ENCODE assay signal across 9 cellular contexts in genomic region chr2:111698743-111699554, GRCh38.
DNase-seq lines count a peak whose midpoint lies in the region; FAIRE-seq and TF ChIP-seq lines count a peak whose summit lies in the region.
"Had no signal": no experiment of that assay in that cellular context is flagged by ENCODE, and none has a peak within 500 bp of the region (broad histone marks: within the 10 kb centered on the region; RNA-seq: fewer than 3 reads in every experiment).

No MANE protein-coding gene starts in this region.

- peak; percentile 60 to 72 for TF ChIP-seq RAD21 in H1 (IDR thresholded peaks at IDR 0.05 in 1 of 2, conservative IDR thresholded peaks at IDR 0.05 in 1 of 2; ENCODE audit: low read depth in 2 of 2, low read length in 2 of 2)

- H3K4me1 ChIP-seq in H1 (replicated peaks in 1 of 4; ENCODE audit: control insufficient read depth in 3 of 4, insufficient read depth in 4 of 4, low read length in 3 of 4) (peaks cover 3 to 14% (median 4%) of the 10 kb centered on the region in 4 experiments), mucosa of stomach (ENCODE audit: control insufficient read depth, insufficient read depth, low read length) (peaks cover 21% of the 10 kb centered on the region)
- H3K4me1 ChIP-seq: uterus had no signal

- H3K27me3 Mint-ChIP-seq in stimulated activated naive CD8-positive, alpha-beta T cell treated with anti-CD3 and anti-CD28 coated beads, Interleukin-15, Interleukin-2, amounts not matched to agents 100 ng/mL and 50 ng/mL, for 24 hours: peaks cover 30% of the 10 kb centered on the region

- no peak overlapping the region for H4K8ac ChIP-seq in H1 (ENCODE audit: extremely low read depth, insufficient read depth, low read length)

- POLR2A ChIA-PET in H1 (lab: Charles Lee; ENCODE audit: partially characterized antibody): interaction anchor here (0.6 kb wide), 1 partner anchor 462 kb away, joined by 3 read pairs; no protein-coding TSS in a partner anchor

- no peak for TF ChIP-seq POLR2A in H1 (IDR thresholded peaks at IDR 0.05; ENCODE audit: control extremely low read depth in 1 of 2, low read depth in 2 of 2, low read length in 2 of 2)

- peak; percentile 94 to 96 for DNase-seq in AML-193 (lab: John Stamatoyannopoulos, UW)
- peak; percentile 98 for DNase-seq in H4 (ENCODE audit: low spot score)
- DNase-seq in NCI-H526 treated with DMSO at 0.1 percent for 48 hours (lab: John Stamatoyannopoulos, UW): peak; percentile 63
- peak; percentile 24 to 59 for DNase-seq in activated CD4-positive, alpha-beta T cell treated with anti-CD3 and anti-CD28 coated beads, Interleukin-2, amount 50 U/mL, for 24 hours (ENCODE audit: low read depth in 1 of 2, low spot score in 1 of 2)
- no peak for DNase-seq in H1 (ENCODE audit: low read depth in 1 of 2, low spot score in 2 of 2)
- DNase-seq in GM19240 (ENCODE audit: insufficient read length, low spot score): no peak

- H2AK5ac ChIP-seq in H1 (ENCODE audit: low read depth, low read length): no peak overlapping the region

- H3K36me3 ChIP-seq in H1 (ENCODE audit: control insufficient read depth in 2 of 4, insufficient read depth in 4 of 4, low read length in 3 of 4) (no peaks in the 10 kb centered on the region), mucosa of stomach (ENCODE audit: control insufficient read depth, insufficient read depth, low read length) (no peaks in the 10 kb centered on the region)
- H3K36me3 ChIP-seq: uterus had no signal

- no peak overlapping the region for H2BK120ac ChIP-seq in H1 (replicated peaks; ENCODE audit: low read depth, low read length)

- peak; percentile 23 to 41 (median 30); a peak in 2 of 4 replicates for TF ChIP-seq CTCF in H1 (IDR thresholded peaks at IDR 0.05; ENCODE audit: control extremely low read depth in 1 of 3, insufficient read depth in 1 of 3, low read depth in 1 of 3, low read length in 3 of 3)

- CTCF ChIA-PET in H1 (lab: Charles Lee; ENCODE audit: partially characterized antibody): interaction anchor here (0.6 to 1.4 kb wide), 6 partner anchors 20 to 1059 kb away, joined by 3 to 5 read pairs (median 4); no protein-coding TSS in a partner anchor

- no peak overlapping the region for H3K23ac ChIP-seq in H1 (ENCODE audit: insufficient read length)

- no peak overlapping the region for H3K4me2 ChIP-seq in H1 (ENCODE audit: insufficient read depth in 1 of 2, low read depth in 2 of 2, low read length in 2 of 2)

- peak overlapping the region; percentile 78 for H3K27ac Mint-ChIP-seq in stimulated activated naive CD8-positive, alpha-beta T cell treated with anti-CD3 and anti-CD28 coated beads, Interleukin-15, Interleukin-2, amounts not matched to agents 100 ng/mL and 50 ng/mL, for 24 hours

- no peak overlapping the region for H3K9ac ChIP-seq in H1 (replicated peaks in 1 of 4; ENCODE audit: extremely low read depth in 1 of 4, low read depth in 3 of 4, low read length in 3 of 4)
- H3K9ac ChIP-seq in mucosa of stomach (ENCODE audit: low read length): peak overlapping the region; percentile 37

- no peak for TF ChIP-seq EP300 in H1 (IDR thresholded peaks at IDR 0.05; ENCODE audit: borderline replicate concordance in 1 of 2, low read depth in 2 of 2, low read length in 2 of 2)

- no peaks in the 10 kb centered on the region; the same call in 1 of the 2 replicates for H3K79me1 ChIP-seq in H1 (ENCODE audit: low read depth, low read length)

- no peak overlapping the region for H3K14ac ChIP-seq in H1 (ENCODE audit: insufficient read length)

- H2AFZ ChIP-seq in H1 (ENCODE audit: low read length): 0 out of 2 replicates have a peak overlapping the region, but pooled peaks have one; percentile 10

- no peaks in the 10 kb centered on the region for H4K20me1 ChIP-seq in H1 (replicated peaks in 1 of 2; ENCODE audit: control insufficient read depth in 1 of 2, insufficient read depth in 2 of 2, low read length in 2 of 2)

- H2BK15ac ChIP-seq in H1 (ENCODE audit: low read length): no peak overlapping the region

- H3K4me3 ChIP-seq in H1 (ENCODE audit: extremely low read depth in 1 of 4, insufficient read depth in 2 of 4, low read depth in 3 of 4, low read length in 4 of 4) (no peak overlapping the region), mucosa of stomach (ENCODE audit: low read length) (no peak overlapping the region)
- H3K4me3 ChIP-seq: uterus had no signal

- no peaks in the 10 kb centered on the region for H3K9me3 Mint-ChIP-seq in stimulated activated naive CD8-positive, alpha-beta T cell treated with anti-CD3 and anti-CD28 coated beads, Interleukin-15, Interleukin-2, amounts not matched to agents 100 ng/mL and 50 ng/mL, for 24 hours

- H3K79me2 ChIP-seq in H1 (ENCODE audit: control insufficient read depth in 1 of 2, insufficient read depth in 2 of 2, low read length in 2 of 2): no peaks in the 10 kb centered on the region

- no peak for FAIRE-seq in H1 (lab: Jason Lieb, UNC)

- H4K91ac ChIP-seq in H1 (replicated peaks; ENCODE audit: insufficient read length, low read length): peak overlapping the region; percentile 68

- no peaks in the 10 kb centered on the region for H3K23me2 ChIP-seq in H1 (ENCODE audit: low read depth, low read length)

- peak overlapping the region; percentile 83; the same call in 1 of the 2 replicates for H2BK12ac ChIP-seq in H1 (ENCODE audit: low read depth, low read length)

- H3K27me3 ChIP-seq in H1 (replicated peaks in 1 of 4; ENCODE audit: control insufficient read depth in 3 of 4, extremely low read depth in 1 of 4, insufficient read depth in 3 of 4, low read length in 3 of 4): 0 out of 7 replicates have a peak, but pooled peaks cover 0 to 4% (median 0%) of the 10 kb centered on the region in 4 experiments
- no peaks in the 10 kb centered on the region for H3K27me3 ChIP-seq in mucosa of stomach (ENCODE audit: control insufficient read depth, insufficient read depth, low read length)
- H3K27me3 ChIP-seq: uterus had no signal

- H3K4me3 Mint-ChIP-seq in stimulated activated naive CD8-positive, alpha-beta T cell treated with anti-CD3 and anti-CD28 coated beads, Interleukin-15, Interleukin-2, amounts not matched to agents 100 ng/mL and 50 ng/mL, for 24 hours: peak overlapping the region; percentile 50

- no peak overlapping the region for H3K56ac ChIP-seq in H1 (replicated peaks; ENCODE audit: insufficient read length, low read depth, low read length)

- H4K5ac ChIP-seq in H1 (ENCODE audit: insufficient read length, low read depth, low read length): no peak overlapping the region

- H3K27ac ChIP-seq in H1 (ENCODE audit: low read depth, low read length): no peak overlapping the region
- H3K27ac ChIP-seq: uterus had no signal

- H3K9me3 ChIP-seq in H1 (ENCODE audit: insufficient read depth in 2 of 2, low read depth in 1 of 2, low read length in 1 of 2): peaks cover 9 to 10% of the 10 kb centered on the region in 2 experiments; a peak in 3 of 4 replicates
- no peaks in the 10 kb centered on the region for H3K9me3 ChIP-seq in mucosa of stomach (ENCODE audit: control insufficient read depth, low read length)

- H3K4me1 Mint-ChIP-seq in stimulated activated naive CD8-positive, alpha-beta T cell treated with anti-CD3 and anti-CD28 coated beads, Interleukin-15, Interleukin-2, amounts not matched to agents 100 ng/mL and 50 ng/mL, for 24 hours (ENCODE audit: low read depth): peaks cover 39% of the 10 kb centered on the region

- 86% methylated on average over 13 of the region's 13 CpGs; no CpG with 5 or more reads in 1 of the 2 experiments for WGBS in H1 (ENCODE audit: extremely low coverage in 1 of 2, insufficient coverage in 1 of 2, insufficient read length in 1 of 2, insufficient replicate concordance in 2 of 2, low coverage in 1 of 2, low lambda C conversion rate in 2 of 2, missing lambda C conversion rate in 1 of 2), 2 experiments

- H3K4ac ChIP-seq in H1 (replicated peaks; ENCODE audit: insufficient read length, low read depth, low read length): peak overlapping the region; percentile 44

- peak overlapping the region; percentile 9; the same call in 1 of the 2 replicates for H2BK20ac ChIP-seq in H1 (ENCODE audit: low read length)

- no peaks in the 10 kb centered on the region for H3K36me3 Mint-ChIP-seq in stimulated activated naive CD8-positive, alpha-beta T cell treated with anti-CD3 and anti-CD28 coated beads, Interleukin-15, Interleukin-2, amounts not matched to agents 100 ng/mL and 50 ng/mL, for 24 hours (ENCODE audit: low read depth)

- H3K18ac ChIP-seq in H1 (ENCODE audit: extremely low read depth, low read length): peak overlapping the region; percentile 51

- peak overlapping the region; percentile 27; the same call in 1 of the 2 replicates for H2BK5ac ChIP-seq in H1 (ENCODE audit: low read depth, low read length)

TF ChIP-seq in H1, 55 proteins besides CTCF, POLR2A, EP300 and RAD21:
- TF ChIP-seq JUND (IDR thresholded peaks at IDR 0.05; ENCODE audit: low read length) (no peak), BACH1 (IDR thresholded peaks at IDR 0.05; ENCODE audit: low read length) (peak; percentile 90), NRF1 (IDR thresholded peaks at IDR 0.05; ENCODE audit: low read depth, low read length) (no peak), EZH2 (IDR thresholded peaks at IDR 0.05; ENCODE audit: low read depth, low read length, severe bottlenecking) (no peak), E2F6 (IDR thresholded peaks at IDR 0.05) (no peak), BCL11A (IDR thresholded peaks at IDR 0.05; ENCODE audit: low read depth in 2 of 2, low read length in 2 of 2) (no peak), TAF7 (optimal IDR thresholded peaks at IDR 0.05; ENCODE audit: borderline replicate concordance, low read depth, low read length) (no peak), SRF (IDR thresholded peaks at IDR 0.05; ENCODE audit: low read depth, low read length) (no peak), CHD2 (IDR thresholded peaks at IDR 0.05; ENCODE audit: low read length) (no peak), MAFK (IDR thresholded peaks at IDR 0.05; ENCODE audit: low read depth, low read length) (peak; percentile 63; the same call in 1 of the 2 replicates)
- TF ChIP-seq, protein P1, sequence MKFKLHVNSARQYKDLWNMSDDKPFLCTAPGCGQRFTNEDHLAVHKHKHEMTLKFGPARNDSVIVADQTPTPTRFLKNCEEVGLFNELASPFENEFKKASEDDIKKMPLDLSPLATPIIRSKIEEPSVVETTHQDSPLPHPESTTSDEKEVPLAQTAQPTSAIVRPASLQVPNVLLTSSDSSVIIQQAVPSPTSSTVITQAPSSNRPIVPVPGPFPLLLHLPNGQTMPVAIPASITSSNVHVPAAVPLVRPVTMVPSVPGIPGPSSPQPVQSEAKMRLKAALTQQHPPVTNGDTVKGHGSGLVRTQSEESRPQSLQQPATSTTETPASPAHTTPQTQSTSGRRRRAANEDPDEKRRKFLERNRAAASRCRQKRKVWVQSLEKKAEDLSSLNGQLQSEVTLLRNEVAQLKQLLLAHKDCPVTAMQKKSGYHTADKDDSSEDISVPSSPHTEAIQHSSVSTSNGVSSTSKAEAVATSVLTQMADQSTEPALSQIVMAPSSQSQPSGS (IDR thresholded peaks at IDR 0.05; ENCODE audit: low read length): no peak
TF ChIP-seq in H1: peak in this region for 2.

Comparison
In these comparisons a context has a peak if more than half of its experiments do, and no peak if none do; other contexts are left out.
1. DNase-seq: peak in AML-193 (2 of 2), H4 (single experiment), NCI-H526 treated with DMSO at 0.1 percent for 48 hours (single experiment) and activated CD4-positive, alpha-beta T cell treated with anti-CD3 and anti-CD28 coated beads, Interleukin-2, amount 50 U/mL, for 24 hours (2 of 2); none in H1 (0 of 2) and GM19240 (single experiment).